Comparison of ENCODE assay signal across 9 cellular contexts in the genomic region with DNA sequence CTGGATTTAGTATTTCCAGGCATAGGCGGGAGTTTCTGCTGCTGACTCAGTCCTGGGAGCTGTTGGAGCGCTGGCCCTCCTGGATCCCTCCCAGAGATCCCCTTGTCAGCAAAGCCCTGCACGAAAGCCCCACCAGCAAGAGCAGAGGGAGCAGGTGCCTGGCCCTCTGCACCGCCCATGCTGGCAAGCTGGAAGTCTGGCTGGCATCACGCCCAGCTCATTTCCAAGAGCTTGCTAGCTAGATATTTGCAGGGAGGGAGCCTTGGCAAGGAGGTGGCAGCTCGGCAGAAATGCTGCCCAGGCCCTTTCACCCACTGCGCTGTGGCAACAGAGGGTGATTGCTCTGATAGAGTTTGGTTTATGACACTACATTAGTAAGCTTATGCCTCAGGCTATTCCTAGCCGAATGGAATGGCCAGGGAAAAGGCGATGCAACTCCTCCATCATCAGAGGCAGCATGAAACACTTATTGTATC.
DNase-seq lines count a peak whose midpoint lies in the region; ATAC-seq and TF ChIP-seq lines count a peak whose summit lies in the region.
"Had no signal": no experiment of that assay in that cellular context is flagged by ENCODE, and none has a peak within 500 bp of the region (broad histone marks: within the 10 kb centered on the region; RNA-seq: fewer than 3 reads in every experiment).

No MANE protein-coding gene starts in this region.

- intact Hi-C loops in adrenal gland (cut with DNase I), result no loop called here
- intact Hi-C loops in activated CD4-positive, alpha-beta T cell treated with anti-CD3 and anti-CD28 coated beads, Interleukin-2, amount 10 ng/mL, durations not matched to agents 24 days and 14 days (cut with micrococcal nuclease), result no loop called here

- H3K27ac ChIP-seq in adrenal gland (peak overlapping the region in 1 of 5 donors; percentile 26), thoracic aorta (peak overlapping the region; percentile 4 to 34)
- H3K27ac ChIP-seq: vagina had no signal

- TF ChIP-seq CTCF in adrenal gland (IDR thresholded peaks at IDR 0.05) (no peak), thoracic aorta (IDR thresholded peaks at IDR 0.05) (no peak)

- H3K27ac Mint-ChIP-seq in activated CD4-positive, alpha-beta T cell treated with anti-CD3 and anti-CD28 coated beads, Interleukin-2, amount 10 ng/mL, durations not matched to agents 24 days and 14 days, result no peak overlapping the region

- no peaks in the 10 kb centered on the region for H3K9me3 Mint-ChIP-seq in activated CD4-positive, alpha-beta T cell treated with anti-CD3 and anti-CD28 coated beads, Interleukin-2, amount 10 ng/mL, durations not matched to agents 24 days and 14 days

- ATAC-seq in thoracic aorta (ENCODE audit: insufficient number of reproducible peaks, low FRiP score, low read depth), result peak; percentile 97
- ATAC-seq in HG03135 (IDR thresholded peaks at IDR 0.05; ENCODE audit: unreplicated experiment), result no peak

- no peaks in the 10 kb centered on the region for H3K4me1 Mint-ChIP-seq in activated CD4-positive, alpha-beta T cell treated with anti-CD3 and anti-CD28 coated beads, Interleukin-2, amount 10 ng/mL, durations not matched to agents 24 days and 14 days

- H3K27me3 ChIP-seq in adrenal gland (no peaks in the 10 kb centered on the region), thoracic aorta (replicated peaks; ENCODE audit: insufficient read depth) (no peaks in the 10 kb centered on the region)
- H3K27me3 ChIP-seq: vagina had no signal

- no peak for TF ChIP-seq POLR2A in adrenal gland (IDR thresholded peaks at IDR 0.05)

- H3K27me3 Mint-ChIP-seq in activated CD4-positive, alpha-beta T cell treated with anti-CD3 and anti-CD28 coated beads, Interleukin-2, amount 10 ng/mL, durations not matched to agents 24 days and 14 days, result no peaks in the 10 kb centered on the region

- no peaks in the 10 kb centered on the region for H3K36me3 ChIP-seq in adrenal gland (replicated peaks in 1 of 2)
- H3K36me3 ChIP-seq in thoracic aorta, result no peaks in the 10 kb centered on the region
- H3K36me3 ChIP-seq: vagina had no signal

- H3K9me3 ChIP-seq in adrenal gland (replicated peaks in 1 of 3) (no peaks in the 10 kb centered on the region), thoracic aorta (no peaks in the 10 kb centered on the region)
- H3K9me3 ChIP-seq: vagina had no signal

- H3K4me3 ChIP-seq in adrenal gland (no peak overlapping the region), thoracic aorta (no peak overlapping the region)
- H3K4me3 ChIP-seq: vagina had no signal

- 26 to 52% (median 32%) methylated on average over 5 to 9 of the region's 9 CpGs for WGBS in adrenal gland, 4 donors

- H3K4me3 Mint-ChIP-seq in activated CD4-positive, alpha-beta T cell treated with anti-CD3 and anti-CD28 coated beads, Interleukin-2, amount 10 ng/mL, durations not matched to agents 24 days and 14 days, result no peak overlapping the region

- H3K4me1 ChIP-seq in adrenal gland (replicated peaks in 1 of 2) (peaks cover 0 to 11% of the 10 kb centered on the region in 2 donors), thoracic aorta (ENCODE audit: control insufficient read depth in 1 of 2, low read depth in 2 of 2) (peaks cover 5 to 17% of the 10 kb centered on the region in 2 donors)

- DNase-seq in M059J (ENCODE audit: low read depth), result peak; percentile 96
- peak; percentile 88 to 96 (median 94) for DNase-seq in adrenal gland
- peak; percentile 81 for DNase-seq in inferior parietal cortex (ENCODE audit: extremely low spot score)
- DNase-seq in thoracic aorta (ENCODE audit: low spot score), result peak; percentile 79
- DNase-seq in activated CD4-positive, alpha-beta T cell treated with anti-CD3 and anti-CD28 coated beads, Interleukin-2, amount 10 ng/mL, durations not matched to agents 24 days and 14 days, result no peak
- DNase-seq in RKO (ENCODE audit: low spot score), result no peak
- no peak for DNase-seq in NK-92 treated with Interleukin-12 subunit alpha and Interleukin-12 subunit beta, amount 100 ng/mL, for 24 hours (lab: John Stamatoyannopoulos, UW)

- no peaks in the 10 kb centered on the region for H3K36me3 Mint-ChIP-seq in activated CD4-positive, alpha-beta T cell treated with anti-CD3 and anti-CD28 coated beads, Interleukin-2, amount 10 ng/mL, durations not matched to agents 24 days and 14 days (ENCODE audit: low read depth)

Comparison
In these comparisons a context has a peak if more than half of its experiments do, and no peak if none do; other contexts are left out.
1. DNase-seq: peak in M059J (single experiment), adrenal gland (7 of 7), inferior parietal cortex (single experiment) and thoracic aorta (single experiment); none in activated CD4-positive, alpha-beta T cell treated with anti-CD3 and anti-CD28 coated beads, Interleukin-2, amount 10 ng/mL, durations not matched to agents 24 days and 14 days (single experiment), RKO (single experiment) and NK-92 treated with Interleukin-12 subunit alpha and Interleukin-12 subunit beta, amount 100 ng/mL, for 24 hours (single experiment).